ENCODE assay signal across 10 cellular contexts in genomic region chr19:8304841-8305621, GRCh38. TPM values are rescaled to one million over a fixed set of nuclear protein-coding genes. Genes with fewer than 3 reads are reported as not detected.
DNase-seq lines count a peak whose midpoint lies in the region; ATAC-seq and TF ChIP-seq lines count a peak whose summit lies in the region.
"Had no signal": no experiment of that assay in that cellular context is flagged by ENCODE, and none has a peak within 500 bp of the region (broad histone marks: within the 10 kb centered on the region; RNA-seq: fewer than 3 reads in every experiment).

No MANE protein-coding gene starts in this region.

- H3K36me3 Mint-ChIP-seq in activated B cell treated with CpG ODN at 0.5 μM for 24 hours (ENCODE audit: low read depth): peaks cover 20% of the 10 kb centered on the region
- peaks cover 41% of the 10 kb centered on the region for H3K36me3 Mint-ChIP-seq in stimulated activated naive CD8-positive, alpha-beta T cell treated with anti-CD3 and anti-CD28 coated beads, Interleukin-15, Interleukin-2, amounts not matched to agents 100 ng/mL and 50 ng/mL, for 24 hours (ENCODE audit: low read depth)

- no peak for ATAC-seq in activated B cell treated with CpG ODN at 0.5 μM for 24 hours (ENCODE audit: low read depth)
- no peak for ATAC-seq in right cardiac atrium
- no peak for ATAC-seq in GM21576 (IDR thresholded peaks at IDR 0.05; ENCODE audit: unreplicated experiment)
- no peak for ATAC-seq in HG02642 (IDR thresholded peaks at IDR 0.05; ENCODE audit: poor library complexity, unreplicated experiment)

- CTCF ChIA-PET in activated B cell treated with CpG ODN at 0.5 μM for 24 hours (lab: Charles Lee): no interaction called here

- no peak overlapping the region for H3K27ac ChIP-seq in right cardiac atrium (ENCODE audit: low read length)
- H3K27ac ChIP-seq: cardiac muscle cell had no signal

- DNase-seq in activated T-cell treated with anti-CD3 and anti-CD28 coated beads, Interleukin-2, amount 50 U/mL, for 1 hour: peak; percentile 15
- DNase-seq in activated T-cell treated with anti-CD3 and anti-CD28 coated beads for 4 hours (no peak), activated B cell treated with CpG ODN at 0.5 μM for 24 hours (peak; percentile 16), right cardiac atrium (peak in 2 of 3 donors; percentile 70 to 71), kidney tubule cell (ENCODE audit: low spot score) (no peak)
- DNase-seq: NCI-H2029 treated with DMSO at 0.1 percent for 48 hours had no signal

- intact Hi-C loops in activated B cell treated with CpG ODN at 0.5 μM for 24 hours (cut with micrococcal nuclease) (no loop called here), right cardiac atrium (cut with DNase I) (no loop called here)

- no peaks in the 10 kb centered on the region for H3K27me3 Mint-ChIP-seq in activated B cell treated with CpG ODN at 0.5 μM for 24 hours
- H3K27me3 Mint-ChIP-seq in stimulated activated naive CD8-positive, alpha-beta T cell treated with anti-CD3 and anti-CD28 coated beads, Interleukin-15, Interleukin-2, amounts not matched to agents 100 ng/mL and 50 ng/mL, for 24 hours: no peaks in the 10 kb centered on the region

- peaks cover 2% of the 10 kb centered on the region for H3K4me1 ChIP-seq in right cardiac atrium (ENCODE audit: control insufficient read depth, insufficient read depth, low read length)

- no peaks in the 10 kb centered on the region for H3K9me3 Mint-ChIP-seq in activated B cell treated with CpG ODN at 0.5 μM for 24 hours
- H3K9me3 Mint-ChIP-seq in stimulated activated naive CD8-positive, alpha-beta T cell treated with anti-CD3 and anti-CD28 coated beads, Interleukin-15, Interleukin-2, amounts not matched to agents 100 ng/mL and 50 ng/mL, for 24 hours: no peaks in the 10 kb centered on the region

- no peak for TF ChIP-seq CTCF in activated B cell treated with CpG ODN at 0.5 μM for 24 hours (IDR thresholded peaks at IDR 0.05)

- H3K4me3 Mint-ChIP-seq in activated B cell treated with CpG ODN at 0.5 μM for 24 hours: no peak overlapping the region
- no peak overlapping the region for H3K4me3 Mint-ChIP-seq in stimulated activated naive CD8-positive, alpha-beta T cell treated with anti-CD3 and anti-CD28 coated beads, Interleukin-15, Interleukin-2, amounts not matched to agents 100 ng/mL and 50 ng/mL, for 24 hours

- POLR2A ChIA-PET in activated B cell treated with CpG ODN at 0.5 μM for 24 hours (lab: Charles Lee): interaction anchor here (2.5 kb wide), 1 partner anchor 16 kb away, joined by 7 read pairs; the partner anchor contains the start of genes NDUFA7 and RPS28

- whole genome bisulfite sequencing in right cardiac atrium: 86% methylated on average over 33 of the region's 33 CpGs

- H3K27ac Mint-ChIP-seq in activated B cell treated with CpG ODN at 0.5 μM for 24 hours: no peak overlapping the region
- peak overlapping the region; percentile 1 for H3K27ac Mint-ChIP-seq in stimulated activated naive CD8-positive, alpha-beta T cell treated with anti-CD3 and anti-CD28 coated beads, Interleukin-15, Interleukin-2, amounts not matched to agents 100 ng/mL and 50 ng/mL, for 24 hours

- no peaks in the 10 kb centered on the region for H3K9me3 ChIP-seq in right cardiac atrium (ENCODE audit: control insufficient read depth, low read length)

- no peaks in the 10 kb centered on the region for H3K27me3 ChIP-seq in right cardiac atrium (ENCODE audit: control insufficient read depth, insufficient read depth)
- H3K27me3 ChIP-seq: cardiac muscle cell had no signal

- H3K4me1 Mint-ChIP-seq in activated B cell treated with CpG ODN at 0.5 μM for 24 hours: peaks cover 31% of the 10 kb centered on the region
- H3K4me1 Mint-ChIP-seq in stimulated activated naive CD8-positive, alpha-beta T cell treated with anti-CD3 and anti-CD28 coated beads, Interleukin-15, Interleukin-2, amounts not matched to agents 100 ng/mL and 50 ng/mL, for 24 hours (ENCODE audit: low read depth): peaks cover 39% of the 10 kb centered on the region

- no peak overlapping the region for H3K4me3 ChIP-seq in right cardiac atrium (ENCODE audit: low read length)
- H3K4me3 ChIP-seq: cardiac muscle cell had no signal

RNA-seq across cellular contexts. Expression of gene CD320, which starts 3.1 kb away (rescaled TPM):
- 23.7 and 24.6 TPM in 2 replicates for total RNA-seq in activated B cell treated with CpG ODN at 0.5 μM for 24 hours
- 10 to 100 TPM; 28.9 to 37.4 (median 32.6) TPM for total RNA-seq in right cardiac atrium
- polyA plus RNA-seq in right cardiac atrium: 44.0 TPM

RNA-seq across cellular contexts. Expression of gene NDUFA7, which starts 16.1 kb away (rescaled TPM):
- 31.1 and 35.8 TPM in 2 replicates for total RNA-seq in activated B cell treated with CpG ODN at 0.5 μM for 24 hours
- total RNA-seq in right cardiac atrium: 10 to 100 TPM; 64.4 to 90.4 (median 74.0) TPM
- 268 TPM for polyA plus RNA-seq in right cardiac atrium

RNA-seq across cellular contexts. Expression of gene RPS28, which starts 16.3 kb away (rescaled TPM):
- 3,149 and 3,168 TPM in 2 replicates for total RNA-seq in activated B cell treated with CpG ODN at 0.5 μM for 24 hours
- total RNA-seq in right cardiac atrium: 1,000 to 10,000 TPM in 2 of 4 donors, 100 to 1,000 TPM in 2; 887 to 1,230 (median 1,019) TPM
- 621 TPM for polyA plus RNA-seq in right cardiac atrium

RNA-seq across cellular contexts. Expression of gene KANK3, which starts 38.0 kb away (rescaled TPM):
- total RNA-seq in activated B cell treated with CpG ODN at 0.5 μM for 24 hours: 0.07 and 0.29 TPM in 2 replicates
- 10 to 100 TPM; 10.1 to 14.0 (median 13.2) TPM for total RNA-seq in right cardiac atrium
- polyA plus RNA-seq in right cardiac atrium: 12.5 TPM

RNA-seq across cellular contexts. Expression of gene ANGPTL4, which starts 58.9 kb away (rescaled TPM):
- total RNA-seq in activated B cell treated with CpG ODN at 0.5 μM for 24 hours (not detected in 2 replicates), right cardiac atrium (10 to 100 TPM in 1 of 4 donors, 1 to 10 TPM in 3; 5.9 to 89.3 (median 7.8) TPM)
- polyA plus RNA-seq in right cardiac atrium: 24.1 TPM

Comparison
In these comparisons a context has a peak if more than half of its experiments do, and no peak if none do; other contexts are left out.
1. DNase-seq: peak in activated T-cell treated with anti-CD3 and anti-CD28 coated beads, Interleukin-2, amount 50 U/mL, for 1 hour (single experiment), activated B cell treated with CpG ODN at 0.5 μM for 24 hours (single experiment) and right cardiac atrium (2 of 3); none in activated T-cell treated with anti-CD3 and anti-CD28 coated beads for 4 hours (single experiment) and kidney tubule cell (single experiment).